1 cellular context compared by ENCODE assay signal in the genomic region with DNA sequence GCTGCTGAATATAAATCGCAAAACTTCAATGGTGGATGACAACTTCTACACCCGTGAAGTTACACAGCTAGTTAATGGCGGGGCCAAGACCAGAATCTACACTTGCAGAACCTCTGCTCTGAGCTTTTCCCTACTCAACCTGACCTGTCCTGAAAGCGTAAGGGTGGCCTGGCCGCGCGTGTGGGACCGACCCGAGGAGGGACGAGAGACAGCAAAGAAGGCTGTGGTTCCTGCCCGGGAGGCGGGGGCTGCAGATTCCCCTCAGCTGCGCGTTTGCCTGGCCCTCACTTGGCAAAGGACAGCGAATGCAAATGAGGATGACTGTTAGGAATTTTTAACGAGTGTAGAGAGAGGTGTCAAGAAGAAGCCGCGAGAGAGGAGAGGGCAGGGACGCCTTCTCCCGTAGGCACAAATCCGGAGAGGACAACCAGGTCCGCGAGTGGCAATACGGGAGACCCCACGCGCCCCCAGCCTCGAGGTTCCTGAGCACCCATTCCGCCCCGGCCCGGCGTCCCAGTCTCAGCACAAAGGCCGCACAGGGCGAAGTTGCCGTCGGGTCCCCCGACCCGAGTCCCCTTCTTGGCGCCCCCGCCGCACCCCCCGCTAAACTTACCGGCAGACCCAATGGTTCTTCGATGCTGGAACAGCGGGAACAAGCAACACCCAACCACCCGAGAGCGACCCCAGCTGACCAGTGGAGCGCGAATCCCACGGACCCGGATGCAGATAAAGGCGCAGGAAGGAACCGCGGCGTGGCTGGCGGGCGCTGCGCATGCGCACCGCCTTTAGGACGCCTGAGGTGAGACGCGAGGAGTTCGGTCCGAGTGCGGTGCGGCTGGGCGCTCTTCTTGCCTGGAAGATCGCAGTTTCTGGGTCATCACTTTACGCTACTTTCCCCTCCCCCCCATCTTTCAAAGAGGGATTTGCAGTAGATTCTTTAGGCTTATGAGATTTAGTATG.
TF ChIP-seq lines count a peak whose summit lies in the region.

TSS of gene GNPDA2 (minus strand) at position 696 of the 960 bp plus-strand sequence. CDS start 4,349 bp downstream, outside the sequence.

TF ChIP-seq in HEK293, 187 proteins besides CTCF, POLR2A, EP300 and RAD21 (continued from another document):
- no peak for TF ChIP-seq ZNF24 (tag by site-specific recombination; IDR thresholded peaks at IDR 0.05)
- no peak for TF ChIP-seq ZNF544 (tag by site-specific recombination; IDR thresholded peaks at IDR 0.05)
- TF ChIP-seq ZNF626 (tag by site-specific recombination; IDR thresholded peaks at IDR 0.05): no peak
- no peak for TF ChIP-seq GLI4 (tag by site-specific recombination; IDR thresholded peaks at IDR 0.05)
- TF ChIP-seq ZBTB8A (tag by site-specific recombination; IDR thresholded peaks at IDR 0.05): peak; percentile 55
- TF ChIP-seq, protein P1, sequence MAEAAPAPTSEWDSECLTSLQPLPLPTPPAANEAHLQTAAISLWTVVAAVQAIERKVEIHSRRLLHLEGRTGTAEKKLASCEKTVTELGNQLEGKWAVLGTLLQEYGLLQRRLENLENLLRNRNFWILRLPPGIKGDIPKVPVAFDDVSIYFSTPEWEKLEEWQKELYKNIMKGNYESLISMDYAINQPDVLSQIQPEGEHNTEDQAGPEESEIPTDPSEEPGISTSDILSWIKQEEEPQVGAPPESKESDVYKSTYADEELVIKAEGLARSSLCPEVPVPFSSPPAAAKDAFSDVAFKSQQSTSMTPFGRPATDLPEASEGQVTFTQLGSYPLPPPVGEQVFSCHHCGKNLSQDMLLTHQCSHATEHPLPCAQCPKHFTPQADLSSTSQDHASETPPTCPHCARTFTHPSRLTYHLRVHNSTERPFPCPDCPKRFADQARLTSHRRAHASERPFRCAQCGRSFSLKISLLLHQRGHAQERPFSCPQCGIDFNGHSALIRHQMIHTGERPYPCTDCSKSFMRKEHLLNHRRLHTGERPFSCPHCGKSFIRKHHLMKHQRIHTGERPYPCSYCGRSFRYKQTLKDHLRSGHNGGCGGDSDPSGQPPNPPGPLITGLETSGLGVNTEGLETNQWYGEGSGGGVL (tag by site-specific recombination; IDR thresholded peaks at IDR 0.05): peak; percentile 24; the same call in 1 of the 2 replicates
- no peak for TF ChIP-seq ZNF513 (tag by site-specific recombination; IDR thresholded peaks at IDR 0.05)
- TF ChIP-seq ZNF26 (tag by site-specific recombination; IDR thresholded peaks at IDR 0.05): no peak
- no peak for TF ChIP-seq ZNF174 (tag by site-specific recombination; IDR thresholded peaks at IDR 0.05)
- TF ChIP-seq ZBTB11 (tag by site-specific recombination; conservative IDR thresholded peaks at IDR 0.05; ENCODE audit: low read depth): peak; percentile 69
- peak; percentile 34 for TF ChIP-seq PRDM10 (tag by site-specific recombination; IDR thresholded peaks at IDR 0.05)
- TF ChIP-seq TCF7L2 (IDR thresholded peaks at IDR 0.05; ENCODE audit: borderline replicate concordance, low read depth, low read length): no peak
